Comparison of ENCODE assay signal across 4 cellular contexts in genomic region chr1:19696820-19697219, GRCh38.
TF ChIP-seq lines count a peak whose summit lies in the region.

No MANE protein-coding gene starts in this region.

TF ChIP-seq in HepG2, 621 proteins besides CTCF, POLR2A, EP300 and RAD21 (continues in another document):
- TF ChIP-seq ZNF768 (CRISPR knock-in tag; IDR thresholded peaks at IDR 0.05), result peak; percentile 86
- TF ChIP-seq SKIL (CRISPR knock-in tag; IDR thresholded peaks at IDR 0.05; ENCODE audit: borderline replicate concordance), result no peak

TF ChIP-seq in HEK293, 187 proteins besides CTCF, POLR2A, EP300 and RAD21:
- TF ChIP-seq ZNF768 (tag by site-specific recombination; IDR thresholded peaks at IDR 0.05) (0 out of 2 replicates have a peak, but pooled peaks have one; percentile 39), ZFHX2 (tag by site-specific recombination; conservative IDR thresholded peaks at IDR 0.05) (no peak)
TF ChIP-seq in HEK293: peak in this region for 1.

TF ChIP-seq in K562, 482 proteins besides CTCF, POLR2A, EP300 and RAD21:
- TF ChIP-seq ZFP36 (IDR thresholded peaks at IDR 0.05; ENCODE audit: low read depth, low read length, partially characterized antibody), result peak; percentile 42
- no peak for TF ChIP-seq ELK3 (CRISPR knock-in tag; IDR thresholded peaks at IDR 0.05)
- TF ChIP-seq CCAR2 (IDR thresholded peaks at IDR 0.05; ENCODE audit: low read depth, low read length), result no peak
- TF ChIP-seq KDM1A (IDR thresholded peaks at IDR 0.05), result 0 out of 4 replicates have a peak, but pooled peaks of 1 of the 2 experiments have one; percentile 15
- peak; percentile 64; the same call in 1 of the 2 replicates for TF ChIP-seq BCOR (IDR thresholded peaks at IDR 0.05)
- TF ChIP-seq RBM25 (IDR thresholded peaks at IDR 0.05; ENCODE audit: low read depth, low read length, severe bottlenecking), result peak; percentile 72
TF ChIP-seq in K562: peak in this region for 4.

TF ChIP-seq in H1, 55 proteins besides CTCF, POLR2A, EP300 and RAD21:
- TF ChIP-seq KDM1A (IDR thresholded peaks at IDR 0.05; ENCODE audit: borderline replicate concordance, low read length) (0 out of 2 replicates have a peak, but pooled peaks have one; percentile 24), ZNF274 (IDR thresholded peaks at IDR 0.05; ENCODE audit: borderline replicate concordance, extremely low read depth, low read length) (no peak)
